In genomic region chr2:166942377-166942776, GRCh38 we compare ENCODE assay signal across 28 cellular contexts. TPM values are rescaled to one million over a fixed set of nuclear protein-coding genes. Genes with fewer than 3 reads are reported as not detected.
"Had no signal": no experiment of that assay in that cellular context is flagged by ENCODE, and none has a peak within 500 bp of the region (broad histone marks: within the 10 kb centered on the region; RNA-seq: fewer than 3 reads in every experiment).

No MANE protein-coding gene starts in this region.

- H3K27me3 ChIP-seq: colonic mucosa, esophagus muscularis mucosa, esophagus squamous epithelium, foreskin keratinocyte, gastrocnemius medialis, gastroesophageal sphincter, heart left ventricle, heart right ventricle had no signal

- ATAC-seq: effector memory CD8-positive, alpha-beta T cell; esophagus mucosa; foreskin keratinocyte; gastrocnemius medialis; gastroesophageal sphincter; heart left ventricle; heart right ventricle had no signal

- H3K36me3 ChIP-seq: colonic mucosa, esophagus muscularis mucosa, esophagus squamous epithelium, gastrocnemius medialis, gastroesophageal sphincter, heart left ventricle, heart right ventricle had no signal

- DNase-seq: colonic mucosa; cortex of kidney; dermis blood vessel endothelial cell; dorsolateral prefrontal cortex; effector CD4-positive, alpha-beta T cell; effector CD8-positive, alpha-beta T cell; effector memory CD4-positive, alpha-beta T cell; effector memory CD8-positive, alpha-beta T cell; erythroblast; esophagus squamous epithelium; foreskin fibroblast; foreskin keratinocyte; foreskin melanocyte; gastrocnemius medialis; glutamatergic neuron; head of caudate nucleus; heart left ventricle; heart right ventricle had no signal

- H3K9me3 ChIP-seq: colonic mucosa, esophagus muscularis mucosa, gastrocnemius medialis had no signal

- H3K4me1 ChIP-seq: colonic mucosa, esophagus muscularis mucosa, esophagus squamous epithelium, foreskin keratinocyte, gastrocnemius medialis, gastroesophageal sphincter, heart left ventricle, heart right ventricle had no signal

- H3K4me3 ChIP-seq: colonic mucosa, coronary artery, dorsolateral prefrontal cortex, esophagus muscularis mucosa, esophagus squamous epithelium, gastrocnemius medialis, gastroesophageal sphincter, heart left ventricle, heart right ventricle had no signal

- H3K4me3 Mint-ChIP-seq: dendritic cell treated with granulocyte-macrophage colony-stimulating factor and Interleukin-4, amounts not matched to agents 40 ng/mL and 50 ng/mL, for 4 days; effector memory CD8-positive, alpha-beta T cell had no signal

- H3K27ac ChIP-seq: colonic mucosa, coronary artery, dorsolateral prefrontal cortex, epithelial cell of prostate, esophagus muscularis mucosa, esophagus squamous epithelium, foreskin keratinocyte, gastrocnemius medialis, gastroesophageal sphincter, heart left ventricle, heart right ventricle had no signal

- H3K27me3 Mint-ChIP-seq: dendritic cell treated with granulocyte-macrophage colony-stimulating factor and Interleukin-4, amounts not matched to agents 40 ng/mL and 50 ng/mL, for 4 days; effector memory CD8-positive, alpha-beta T cell had no signal

- FAIRE-seq: colon, endothelial cell of umbilical vein had no signal

- H3K27ac Mint-ChIP-seq: dendritic cell treated with granulocyte-macrophage colony-stimulating factor and Interleukin-4, amounts not matched to agents 40 ng/mL and 50 ng/mL, for 4 days; effector memory CD8-positive, alpha-beta T cell had no signal

RNA-seq across cellular contexts. Expression of gene XIRP2, which starts 54.1 kb away (rescaled TPM):
- total RNA-seq: dermis blood vessel endothelial cell, dermis microvascular lymphatic vessel endothelial cell, epithelial cell of proximal tubule, foreskin keratinocyte had no signal
- polyA plus RNA-seq: foreskin keratinocyte had no signal
